Comparison of ENCODE assay signal across 17 cellular contexts in the genomic region with DNA sequence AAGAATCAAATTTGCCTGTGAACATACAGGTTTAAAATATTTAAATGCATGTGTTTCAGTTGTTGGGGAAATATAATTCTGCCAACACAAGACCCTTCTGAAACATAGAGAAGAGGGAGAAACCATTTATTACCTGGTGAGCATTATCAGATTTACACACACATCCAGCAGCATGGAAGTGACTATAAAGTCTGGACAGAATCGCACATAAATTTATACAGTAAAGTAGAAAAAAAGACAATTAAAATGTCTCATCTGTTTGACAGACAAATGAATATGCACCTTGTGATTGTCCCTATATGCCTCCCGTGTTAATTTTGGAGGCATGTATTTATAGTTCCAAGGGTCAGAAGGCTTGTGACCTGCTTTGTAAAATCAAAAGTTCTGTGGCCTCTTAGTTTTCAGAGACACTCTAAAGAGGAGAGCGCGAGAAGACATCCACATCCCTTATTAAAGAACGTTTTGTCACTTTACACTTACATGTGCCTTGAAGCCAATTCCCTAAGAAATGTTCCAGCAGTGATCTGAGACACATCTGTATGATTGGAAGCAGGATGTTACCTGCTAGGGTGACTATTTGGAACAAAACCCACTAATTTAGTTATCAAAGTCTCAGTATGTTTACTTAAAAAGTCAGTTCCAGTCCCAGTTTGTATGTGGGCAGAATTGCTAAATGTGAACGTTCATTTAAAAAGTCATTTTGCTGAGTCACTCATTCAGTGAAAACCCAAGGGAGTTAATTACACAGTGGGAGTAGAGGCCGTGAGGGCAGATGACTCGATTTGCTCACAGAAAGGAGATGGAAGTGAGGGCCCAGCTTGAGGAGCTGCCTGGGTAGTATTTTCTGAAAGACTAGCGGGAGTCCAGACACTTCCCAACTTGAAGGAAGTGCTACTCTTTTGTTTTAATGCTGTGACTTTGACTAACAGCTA.
A peak's percentile ranks its signal among the peaks of the same experiment; 100 is the strongest.
DNase-seq lines count a peak whose midpoint lies in the region; FAIRE-seq and TF ChIP-seq lines count a peak whose summit lies in the region.
"Had no signal": no experiment of that assay in that cellular context is flagged by ENCODE, and none has a peak within 500 bp of the region (broad histone marks: within the 10 kb centered on the region; RNA-seq: fewer than 3 reads in every experiment).

No MANE protein-coding gene starts in this region.

- no peak overlapping the region for H3K9ac ChIP-seq in H1 (replicated peaks in 1 of 4; ENCODE audit: extremely low read depth in 1 of 4, low read depth in 3 of 4, low read length in 3 of 4)

- no peaks in the 10 kb centered on the region for H4K20me1 ChIP-seq in H1 (replicated peaks in 1 of 2; ENCODE audit: control insufficient read depth in 1 of 2, insufficient read depth in 2 of 2, low read length in 2 of 2)

- peak overlapping the region; percentile 69 for H2AFZ ChIP-seq in H1 (ENCODE audit: low read length)

- no peaks in the 10 kb centered on the region for H3K27me3 ChIP-seq in breast epithelium
- no peaks in the 10 kb centered on the region for H3K27me3 ChIP-seq in H1 (replicated peaks in 1 of 4; ENCODE audit: control insufficient read depth in 3 of 4, extremely low read depth in 1 of 4, insufficient read depth in 3 of 4, low read length in 3 of 4)
- H3K27me3 ChIP-seq: body of pancreas, vagina had no signal

- no TSS peak for BruUV-seq in MCF 10A (replicated peaks; lab: Mats Ljungman, UMichigan)

- peaks cover 0 to 7% of the 10 kb centered on the region in 2 donors for H3K9me3 ChIP-seq in breast epithelium
- no peaks in the 10 kb centered on the region for H3K9me3 ChIP-seq in H1 (ENCODE audit: insufficient read depth in 2 of 2, low read depth in 1 of 2, low read length in 1 of 2)
- H3K9me3 ChIP-seq: body of pancreas, vagina had no signal

- DNase-seq in MCF 10A (ENCODE audit: unreplicated experiment) = peak; percentile 28
- no peak for DNase-seq in breast epithelium (ENCODE audit: low spot score in 2 of 2)
- peak; percentile 5 for DNase-seq in KBM-7
- DNase-seq in H1 (ENCODE audit: low read depth in 1 of 2, low spot score in 2 of 2) = no peak
- no peak for DNase-seq in KG1 (lab: John Stamatoyannopoulos, UW)
- DNase-seq in iPS-NIHi11 (ENCODE audit: low spot score) = no peak
- DNase-seq in activated naive CD4-positive, alpha-beta T cell (lab: John Stamatoyannopoulos, UW) = no peak
- no peak for DNase-seq in middle frontal gyrus (ENCODE audit: extremely low spot score, low spot score)
- DNase-seq: activated CD4-positive, alpha-beta T cell treated with anti-CD3 and anti-CD28 coated beads, Interleukin-2, amount 10 ng/mL, durations not matched to agents 24 days and 14 days; body of pancreas; effector memory CD4-positive, alpha-beta T cell; kidney; NCI-H345; stimulated activated CD4-positive, alpha-beta T cell treated with anti-CD3 and anti-CD28 coated beads, Interleukin-4, amount 100 ng/mL, for 1 hour had no signal

- H3K4me1 Mint-ChIP-seq in MCF 10A (ENCODE audit: insufficient read depth, unreplicated experiment) = no peaks in the 10 kb centered on the region
- H3K4me1 Mint-ChIP-seq: activated CD4-positive, alpha-beta T cell treated with anti-CD3 and anti-CD28 coated beads, Interleukin-2, amount 10 ng/mL, durations not matched to agents 24 days and 14 days; stimulated activated effector memory CD8-positive, alpha-beta T cell treated with anti-CD3 and anti-CD28 coated beads, Interleukin-12 subunit alpha, Interleukin-12 subunit beta, amount 100 ng/mL, for 72 hours had no signal

- H3K14ac ChIP-seq in H1 (ENCODE audit: insufficient read length) = no peak overlapping the region

- no peaks in the 10 kb centered on the region for H3K79me2 ChIP-seq in H1 (ENCODE audit: control insufficient read depth in 1 of 2, insufficient read depth in 2 of 2, low read length in 2 of 2)

- H3K27ac ChIP-seq in breast epithelium = no peak overlapping the region
- H3K27ac ChIP-seq in H1 (ENCODE audit: low read depth, low read length) = 0 out of 2 replicates have a peak overlapping the region, but pooled peaks have one; percentile 11
- H3K27ac ChIP-seq: body of pancreas, vagina had no signal

- H3K36me3 Mint-ChIP-seq in MCF 10A (ENCODE audit: insufficient read depth, unreplicated experiment) = no peaks in the 10 kb centered on the region
- H3K36me3 Mint-ChIP-seq: stimulated activated effector memory CD8-positive, alpha-beta T cell treated with anti-CD3 and anti-CD28 coated beads, Interleukin-12 subunit alpha, Interleukin-12 subunit beta, amount 100 ng/mL, for 72 hours had no signal

- TF ChIP-seq POLR2A in breast epithelium (IDR thresholded peaks at IDR 0.05) (no peak), H1 (IDR thresholded peaks at IDR 0.05; ENCODE audit: control extremely low read depth in 1 of 2, low read depth in 2 of 2, low read length in 2 of 2) (no peak)

- TF ChIP-seq CTCF in MCF 10A (IDR thresholded peaks at IDR 0.05; ENCODE audit: unreplicated experiment) = no peak
- TF ChIP-seq CTCF in breast epithelium (IDR thresholded peaks at IDR 0.05) = no peak
- TF ChIP-seq CTCF in H1 (IDR thresholded peaks at IDR 0.05; ENCODE audit: control extremely low read depth in 1 of 3, insufficient read depth in 1 of 3, low read depth in 1 of 3, low read length in 3 of 3) = no peak

- H3K4me3 Mint-ChIP-seq in MCF 10A (ENCODE audit: unreplicated experiment) = no peak overlapping the region
- H3K4me3 Mint-ChIP-seq: activated CD4-positive, alpha-beta T cell treated with anti-CD3 and anti-CD28 coated beads, Interleukin-2, amount 10 ng/mL, durations not matched to agents 24 days and 14 days; activated T-helper 1 cell treated with anti-CD3 and anti-CD28 coated beads, Interleukin-12 subunit alpha, Interleukin-12 subunit beta, Interleukin-2, Interleukin-4 antibody, amounts not matched to agents 30 ng/mL and 10 ng/mL and 1 ng/mL, durations not matched to agents 14 hours and 24 hours and 36 hours; stimulated activated effector memory CD8-positive, alpha-beta T cell treated with anti-CD3 and anti-CD28 coated beads, Interleukin-12 subunit alpha, Interleukin-12 subunit beta, amount 100 ng/mL, for 72 hours had no signal

- intact Hi-C loops in MCF 10A (cut with micrococcal nuclease) = loop anchor here (10.0 kb wide), 1 partner anchor 610 kb away; no protein-coding TSS in a partner anchor
- intact Hi-C loops in breast epithelium (cut with DNase I; ENCODE audit: low total_unique reads) = no loop called here

- H2BK12ac ChIP-seq in H1 (ENCODE audit: low read depth, low read length) = no peak overlapping the region

- no peak overlapping the region for H3K4ac ChIP-seq in H1 (replicated peaks; ENCODE audit: insufficient read length, low read depth, low read length)

- no peak overlapping the region for H2BK120ac ChIP-seq in H1 (replicated peaks; ENCODE audit: low read depth, low read length)

- no peaks in the 10 kb centered on the region for H3K23me2 ChIP-seq in H1 (ENCODE audit: low read depth, low read length)

- TF ChIP-seq RAD21 in H1 (IDR thresholded peaks at IDR 0.05 in 1 of 2, conservative IDR thresholded peaks at IDR 0.05 in 1 of 2; ENCODE audit: low read depth in 2 of 2, low read length in 2 of 2) = no peak

- WGBS in H1 (ENCODE audit: extremely low coverage in 1 of 2, insufficient coverage in 1 of 2, insufficient read length in 1 of 2, insufficient replicate concordance in 2 of 2, low coverage in 1 of 2, low lambda C conversion rate in 2 of 2, missing lambda C conversion rate in 1 of 2), 2 experiments = 68% methylated on average over 9 of the region's 9 CpGs; no CpG with 5 or more reads in 1 of the 2 experiments

- no peaks in the 10 kb centered on the region for H3K36me3 ChIP-seq in breast epithelium
- H3K36me3 ChIP-seq in H1 (ENCODE audit: control insufficient read depth in 2 of 4, insufficient read depth in 4 of 4, low read length in 3 of 4) = no peaks in the 10 kb centered on the region
- H3K36me3 ChIP-seq: vagina had no signal

- no peak overlapping the region for H3K23ac ChIP-seq in H1 (ENCODE audit: insufficient read length)

- TF ChIP-seq EP300 in H1 (IDR thresholded peaks at IDR 0.05; ENCODE audit: borderline replicate concordance in 1 of 2, low read depth in 2 of 2, low read length in 2 of 2) = no peak

- no peak overlapping the region for H2BK15ac ChIP-seq in H1 (ENCODE audit: low read length)

- H2BK20ac ChIP-seq in H1 (ENCODE audit: low read length) = no peak overlapping the region

- H3K4me2 ChIP-seq in H1 (ENCODE audit: insufficient read depth in 1 of 2, low read depth in 2 of 2, low read length in 2 of 2) = no peak overlapping the region

- H3K4me1 ChIP-seq in breast epithelium (no peaks in the 10 kb centered on the region), H1 (replicated peaks in 1 of 4; ENCODE audit: control insufficient read depth in 3 of 4, insufficient read depth in 4 of 4, low read length in 3 of 4) (peaks cover 0 to 7% (median 0%) of the 10 kb centered on the region in 4 experiments; a peak in 2 of 7 replicates)
- H3K4me1 ChIP-seq: body of pancreas, vagina had no signal

- POLR2A ChIA-PET in MCF 10A (lab: Yijun Ruan, JAX) = no interaction called here
- POLR2A ChIA-PET in H1 (lab: Charles Lee; ENCODE audit: partially characterized antibody) = no interaction called here

- H3K79me1 ChIP-seq in H1 (ENCODE audit: low read depth, low read length) = no peaks in the 10 kb centered on the region

- H3K27me3 Mint-ChIP-seq in MCF 10A (ENCODE audit: insufficient read depth, unreplicated experiment) = peaks cover 14% of the 10 kb centered on the region
- H3K27me3 Mint-ChIP-seq: activated CD4-positive, alpha-beta T cell treated with anti-CD3 and anti-CD28 coated beads, Interleukin-2, amount 10 ng/mL, durations not matched to agents 24 days and 14 days had no signal

- in situ Hi-C loops in KBM-7 (cut with MboI; ENCODE audit: low pct_unique_long_range_greater_than_20kb, low sequenced_read_pairs) = no loop called here

- FAIRE-seq in H1 (lab: Jason Lieb, UNC) = no peak
- FAIRE-seq: kidney had no signal

- H3K9me3 Mint-ChIP-seq in MCF 10A (ENCODE audit: unreplicated experiment) = no peaks in the 10 kb centered on the region
- H3K9me3 Mint-ChIP-seq: activated CD4-positive, alpha-beta T cell treated with anti-CD3 and anti-CD28 coated beads, Interleukin-2, amount 10 ng/mL, durations not matched to agents 24 days and 14 days; activated T-helper 1 cell treated with anti-CD3 and anti-CD28 coated beads, Interleukin-12 subunit alpha, Interleukin-12 subunit beta, Interleukin-2, Interleukin-4 antibody, amounts not matched to agents 30 ng/mL and 10 ng/mL and 1 ng/mL, durations not matched to agents 14 hours and 24 hours and 36 hours had no signal

- H3K4me3 ChIP-seq in breast epithelium = no peak overlapping the region
- H3K4me3 ChIP-seq in H1 (ENCODE audit: extremely low read depth in 1 of 4, insufficient read depth in 2 of 4, low read depth in 3 of 4, low read length in 4 of 4) = no peak overlapping the region
- H3K4me3 ChIP-seq: body of pancreas, vagina had no signal

- no peak overlapping the region for H4K8ac ChIP-seq in H1 (ENCODE audit: extremely low read depth, insufficient read depth, low read length)

- H3K18ac ChIP-seq in H1 (ENCODE audit: extremely low read depth, low read length) = no peak overlapping the region

- H3K56ac ChIP-seq in H1 (replicated peaks; ENCODE audit: insufficient read length, low read depth, low read length) = no peak overlapping the region

- H4K91ac ChIP-seq in H1 (replicated peaks; ENCODE audit: insufficient read length, low read length) = no peak overlapping the region

- H4K5ac ChIP-seq in H1 (ENCODE audit: insufficient read length, low read depth, low read length) = no peak overlapping the region

- no peak overlapping the region for H3K27ac Mint-ChIP-seq in MCF 10A (ENCODE audit: low read depth, unreplicated experiment)
- H3K27ac Mint-ChIP-seq: activated CD4-positive, alpha-beta T cell treated with anti-CD3 and anti-CD28 coated beads, Interleukin-2, amount 10 ng/mL, durations not matched to agents 24 days and 14 days; activated T-helper 1 cell treated with anti-CD3 and anti-CD28 coated beads, Interleukin-12 subunit alpha, Interleukin-12 subunit beta, Interleukin-2, Interleukin-4 antibody, amounts not matched to agents 30 ng/mL and 10 ng/mL and 1 ng/mL, durations not matched to agents 14 hours and 24 hours and 36 hours; stimulated activated effector memory CD8-positive, alpha-beta T cell treated with anti-CD3 and anti-CD28 coated beads, Interleukin-12 subunit alpha, Interleukin-12 subunit beta, amount 100 ng/mL, for 72 hours had no signal

- H2AK5ac ChIP-seq in H1 (ENCODE audit: low read depth, low read length) = no peak overlapping the region

- H2BK5ac ChIP-seq in H1 (ENCODE audit: low read depth, low read length) = no peak overlapping the region; the same call in 1 of the 2 replicates

- CTCF ChIA-PET in MCF 10A (lab: Yijun Ruan, JAX) = no interaction called here
- CTCF ChIA-PET in H1 (lab: Charles Lee; ENCODE audit: partially characterized antibody) = interaction anchor here (0.7 kb wide), 1 partner anchor 12 kb away, joined by 3 read pairs; no protein-coding TSS in a partner anchor

Comparison
In these comparisons a context has a peak if more than half of its experiments do, and no peak if none do; other contexts are left out.
1. DNase-seq: peak in MCF 10A (single experiment) and KBM-7 (single experiment); none in breast epithelium (0 of 2), H1 (0 of 2), KG1 (single experiment), iPS-NIHi11 (single experiment), activated naive CD4-positive, alpha-beta T cell (0 of 4) and middle frontal gyrus (single experiment).